17 cellular contexts compared by ENCODE assay signal in the genomic region with DNA sequence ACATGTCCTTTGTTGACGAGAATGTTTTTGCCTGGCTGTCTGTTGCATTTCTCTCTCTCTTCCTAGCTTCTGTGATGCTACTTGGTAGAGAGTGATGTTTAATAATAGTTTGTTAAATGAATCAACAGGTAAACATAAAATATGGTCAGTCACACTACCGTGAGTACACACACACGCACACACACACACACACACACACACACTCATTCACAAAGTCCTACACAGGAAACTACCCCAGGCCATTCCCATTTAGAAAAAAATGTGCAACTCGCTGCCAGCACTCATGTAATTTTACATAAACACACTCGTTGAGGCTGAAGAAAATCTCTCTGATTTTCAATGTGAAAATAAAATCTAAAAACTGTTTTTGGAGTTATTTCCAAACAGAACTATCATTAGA. TPM values are rescaled to one million over a fixed set of nuclear protein-coding genes. Genes with fewer than 3 reads are reported as not detected.
DNase-seq lines count a peak whose midpoint lies in the region; ATAC-seq and TF ChIP-seq lines count a peak whose summit lies in the region.
"Had no signal": no experiment of that assay in that cellular context is flagged by ENCODE, and none has a peak within 500 bp of the region (broad histone marks: within the 10 kb centered on the region; RNA-seq: fewer than 3 reads in every experiment).

No MANE protein-coding gene starts in this region.

- peak overlapping the region; percentile 64; the same call in 1 of the 2 replicates for H3K4me2 ChIP-seq in DND-41 (ENCODE audit: insufficient read depth, low read length)

- H3K27ac ChIP-seq in DND-41 (ENCODE audit: low read length), result peak overlapping the region; percentile 94

- TF ChIP-seq CTCF in DND-41 (IDR thresholded peaks at IDR 0.05; ENCODE audit: borderline replicate concordance, extremely low read depth, low read length, poor library complexity, severe bottlenecking), result no peak

- no peak for DNase-seq in activated naive CD4-positive, alpha-beta T cell treated with anti-CD3 and anti-CD28 coated beads, Interleukin-2, amount 10 ng/mL, durations not matched to agents 7 days and 5 days
- DNase-seq in activated naive CD4-positive, alpha-beta T cell treated with Interleukin-2 at 50 U/mL for 16 hours, result no peak
- DNase-seq in DND-41 (peak; percentile 37), T-cell (no peak), DMS153 (lab: John Stamatoyannopoulos, UW) (no peak)
- DNase-seq in stimulated activated naive B cell treated with anti-CD40 and anti-IgM and Interleukin-4, amounts not matched to agents 10 μg/mL and 1 μg/mL and 100 μg/mL, for 72 hours, result no peak
- DNase-seq: AML-193, DMS 273 treated with DMSO at 0.1 percent for 48 hours, HCEC 1CT, NCI-H1048, NCI-H1694, NCI-H446, NCI-H748 treated with DMSO at 0.1 percent for 48 hours, SHP77 treated with DMSO at 0.1 percent for 48 hours had no signal

- no peaks in the 10 kb centered on the region for H3K9me3 ChIP-seq in DND-41 (ENCODE audit: insufficient read depth, low read length, severe bottlenecking)

- H3K27me3 Mint-ChIP-seq in activated naive CD4-positive, alpha-beta T cell treated with anti-CD3 and anti-CD28 coated beads, Interleukin-2, amount 10 ng/mL, durations not matched to agents 7 days and 5 days, result no peaks in the 10 kb centered on the region
- no peaks in the 10 kb centered on the region for H3K27me3 Mint-ChIP-seq in T-cell
- H3K27me3 Mint-ChIP-seq in stimulated activated naive B cell treated with anti-CD40 and anti-IgM and Interleukin-4, amounts not matched to agents 10 μg/mL and 1 μg/mL and 100 μg/mL, for 72 hours, result no peaks in the 10 kb centered on the region

- ATAC-seq in DND-41 (ENCODE audit: insufficient read depth, low read depth) (no peak), T-cell (replicated peaks in 1 of 4) (no peak), GM19035 (IDR thresholded peaks at IDR 0.05; ENCODE audit: unreplicated experiment) (no peak)
- ATAC-seq in stimulated activated naive B cell treated with anti-CD40 and anti-IgM and Interleukin-4, amounts not matched to agents 10 μg/mL and 1 μg/mL and 100 μg/mL, for 72 hours (replicated peaks), result no peak
- ATAC-seq: GM12878, K562 had no signal

- H3K4me3 Mint-ChIP-seq in activated naive CD4-positive, alpha-beta T cell treated with anti-CD3 and anti-CD28 coated beads, Interleukin-2, amount 10 ng/mL, durations not matched to agents 7 days and 5 days, result no peak overlapping the region
- H3K4me3 Mint-ChIP-seq in T-cell, result peak overlapping the region in 2 of 3 donors; percentile 21 to 67
- H3K4me3 Mint-ChIP-seq in stimulated activated naive B cell treated with anti-CD40 and anti-IgM and Interleukin-4, amounts not matched to agents 10 μg/mL and 1 μg/mL and 100 μg/mL, for 72 hours, result no peak overlapping the region

- peak overlapping the region; percentile 5 for H3K27ac Mint-ChIP-seq in activated naive CD4-positive, alpha-beta T cell treated with anti-CD3 and anti-CD28 coated beads, Interleukin-2, amount 10 ng/mL, durations not matched to agents 7 days and 5 days
- peak overlapping the region in 1 of 2 donors; percentile 54 for H3K27ac Mint-ChIP-seq in T-cell
- H3K27ac Mint-ChIP-seq in stimulated activated naive B cell treated with anti-CD40 and anti-IgM and Interleukin-4, amounts not matched to agents 10 μg/mL and 1 μg/mL and 100 μg/mL, for 72 hours, result peak overlapping the region; percentile 2

- H3K36me3 Mint-ChIP-seq in activated naive CD4-positive, alpha-beta T cell treated with anti-CD3 and anti-CD28 coated beads, Interleukin-2, amount 10 ng/mL, durations not matched to agents 7 days and 5 days, result peaks cover 54% of the 10 kb centered on the region
- peaks cover 31% of the 10 kb centered on the region for H3K36me3 Mint-ChIP-seq in T-cell
- H3K36me3 Mint-ChIP-seq in stimulated activated naive B cell treated with anti-CD40 and anti-IgM and Interleukin-4, amounts not matched to agents 10 μg/mL and 1 μg/mL and 100 μg/mL, for 72 hours, result peaks cover 39 to 61% of the 10 kb centered on the region in 2 donors

- H3K9me3 Mint-ChIP-seq in activated naive CD4-positive, alpha-beta T cell treated with anti-CD3 and anti-CD28 coated beads, Interleukin-2, amount 10 ng/mL, durations not matched to agents 7 days and 5 days, result no peaks in the 10 kb centered on the region
- H3K9me3 Mint-ChIP-seq in T-cell, result no peaks in the 10 kb centered on the region
- no peaks in the 10 kb centered on the region for H3K9me3 Mint-ChIP-seq in stimulated activated naive B cell treated with anti-CD40 and anti-IgM and Interleukin-4, amounts not matched to agents 10 μg/mL and 1 μg/mL and 100 μg/mL, for 72 hours

- peaks cover 65% of the 10 kb centered on the region for H3K36me3 ChIP-seq in DND-41 (ENCODE audit: insufficient read depth, low read length)

- H3K4me3 ChIP-seq in DND-41 (ENCODE audit: low read depth in 1 of 2, low read length in 2 of 2), result no peak overlapping the region
- H3K4me3 ChIP-seq: GM12878, K562 had no signal

- CTCF ChIA-PET in activated naive CD4-positive, alpha-beta T cell treated with anti-CD3 and anti-CD28 coated beads, Interleukin-2, amount 10 ng/mL, durations not matched to agents 7 days and 5 days (lab: Charles Lee), result interaction anchor here (0.6 kb wide), 1 partner anchor 16 kb away, joined by 3 read pairs; no protein-coding TSS in a partner anchor
- CTCF ChIA-PET in T-cell (lab: Charles Lee), result interaction anchor here in 1 of 2 donors (0.6 kb wide), 1 partner anchor 30 kb away, joined by 3 read pairs; no protein-coding TSS in a partner anchor

- peak overlapping the region; percentile 55; the same call in 1 of the 2 replicates for H3K9ac ChIP-seq in DND-41 (ENCODE audit: low read depth, low read length)

- H4K20me1 ChIP-seq in DND-41 (ENCODE audit: insufficient read depth, low read length), result peaks cover 17% of the 10 kb centered on the region

- H3K4me1 Mint-ChIP-seq in activated naive CD4-positive, alpha-beta T cell treated with anti-CD3 and anti-CD28 coated beads, Interleukin-2, amount 10 ng/mL, durations not matched to agents 7 days and 5 days, result peaks cover 66% of the 10 kb centered on the region
- peaks cover 93 to 95% (median 94%) of the 10 kb centered on the region in 3 donors for H3K4me1 Mint-ChIP-seq in T-cell
- peaks cover 41 to 73% of the 10 kb centered on the region in 2 donors for H3K4me1 Mint-ChIP-seq in stimulated activated naive B cell treated with anti-CD40 and anti-IgM and Interleukin-4, amounts not matched to agents 10 μg/mL and 1 μg/mL and 100 μg/mL, for 72 hours

- POLR2A ChIA-PET in T-cell (lab: Charles Lee), result no interaction called here

- H3K27me3 ChIP-seq in DND-41 (ENCODE audit: insufficient read depth, low read length, poor library complexity), result no peaks in the 10 kb centered on the region

- no peak overlapping the region for H2AFZ ChIP-seq in DND-41 (ENCODE audit: low read depth, low read length)

- H3K79me2 ChIP-seq in DND-41 (ENCODE audit: insufficient read depth, low read length), result peaks cover 97% of the 10 kb centered on the region

- peaks cover 99% of the 10 kb centered on the region for H3K4me1 ChIP-seq in DND-41 (ENCODE audit: insufficient read depth, low read length)

RNA-seq across cellular contexts. Expression of gene RUNX1, which starts 38.7 kb away (rescaled TPM):
- 100 to 1,000 TPM in 3 of 5 donors, 10 to 100 TPM in 2; 87.0 to 117 (median 104) TPM for total RNA-seq in T-cell

Comparison
In these comparisons a context has a peak if more than half of its experiments do, and no peak if none do; other contexts are left out.
1. H3K4me3 Mint-ChIP-seq: peak in T-cell (2 of 3); none in activated naive CD4-positive, alpha-beta T cell treated with anti-CD3 and anti-CD28 coated beads, Interleukin-2, amount 10 ng/mL, durations not matched to agents 7 days and 5 days (single experiment) and stimulated activated naive B cell treated with anti-CD40 and anti-IgM and Interleukin-4, amounts not matched to agents 10 μg/mL and 1 μg/mL and 100 μg/mL, for 72 hours (0 of 2).